8 cellular contexts compared by ENCODE assay signal in the genomic region with DNA sequence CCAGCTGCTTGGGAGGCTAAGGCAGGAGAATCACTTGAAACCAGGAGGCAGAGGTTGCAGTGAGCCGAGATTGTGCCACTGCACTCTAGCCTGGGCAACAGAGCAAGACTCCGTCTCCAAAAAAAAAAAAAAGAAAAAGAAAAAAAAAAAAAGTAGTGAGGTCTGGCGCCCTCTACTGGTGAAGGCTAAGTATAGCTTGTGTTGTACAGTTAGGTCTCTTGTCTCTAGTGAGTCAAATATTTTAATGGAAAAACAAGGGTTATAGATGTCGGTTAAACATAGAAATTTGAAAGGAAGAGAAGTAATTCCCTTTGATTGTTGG. TPM values are rescaled to one million over a fixed set of nuclear protein-coding genes. Genes with fewer than 3 reads are reported as not detected.
A peak's percentile ranks its signal among the peaks of the same experiment; 100 is the strongest.
DNase-seq lines count a peak whose midpoint lies in the region; ATAC-seq and TF ChIP-seq lines count a peak whose summit lies in the region.
"Not testable (repeated sequence)": the region's sequence is repeated elsewhere in the genome, so short reads cannot be mapped to it uniquely, and the experiment has no call there.

No MANE protein-coding gene starts in this region.

- not testable (repeated sequence) for H4K20me1 ChIP-seq in HCT116 (ENCODE audit: insufficient read depth)

- WGBS in adrenal gland, 4 donors, result 0 to 3% (median 2%) methylated on average over 4 of the region's 4 CpGs

- H3K4me3 Mint-ChIP-seq in CD4-positive, alpha-beta T cell, result peak overlapping the region; percentile 50
- not testable (repeated sequence) for H3K4me3 Mint-ChIP-seq in memory B cell

- TF ChIP-seq POLR2A in HCT116 (IDR thresholded peaks at IDR 0.05; ENCODE audit: borderline replicate concordance, extremely low read depth, insufficient read depth, insufficient read length); adrenal gland (IDR thresholded peaks at IDR 0.05): not testable (repeated sequence)

- peaks cover 79% of the 10 kb centered on the region for H3K4me1 Mint-ChIP-seq in CD4-positive, alpha-beta T cell (ENCODE audit: low read depth)
- peaks cover 33% of the 10 kb centered on the region for H3K4me1 Mint-ChIP-seq in memory B cell

- peak overlapping the region; percentile 60 for H3K4me2 ChIP-seq in HCT116 (ENCODE audit: low read length)

- H3K4me1 ChIP-seq in HCT116 (ENCODE audit: control insufficient read depth in 1 of 2, insufficient read depth in 2 of 2, low read length in 2 of 2) (peaks cover 15 to 25% of the 10 kb centered on the region in 2 experiments), adrenal gland (replicated peaks in 1 of 2) (peaks cover 7 to 45% of the 10 kb centered on the region in 2 donors)

- not testable (repeated sequence) for H3K9me3 Mint-ChIP-seq in CD4-positive, alpha-beta T cell; memory B cell

- peaks cover 89% of the 10 kb centered on the region for H3K79me2 ChIP-seq in HCT116 (ENCODE audit: insufficient read depth, low read length)

- peak; percentile 61 for TF ChIP-seq RAD21 in HCT116 (IDR thresholded peaks at IDR 0.05; ENCODE audit: low read depth)

- POLR2A ChIA-PET in CD4-positive, alpha-beta T cell (lab: Charles Lee), result interaction anchor here (0.6 to 5.6 kb wide), 7 partner anchors 15 to 237 kb away, joined by 4 to 48 read pairs (median 5); partner anchors contain the start of gene USP9X
- POLR2A ChIA-PET in HCT116 (lab: Charles Lee), result not testable (repeated sequence)

- H3K27me3 ChIP-seq in CD4-positive, alpha-beta T cell (ENCODE audit: control insufficient read depth, insufficient read depth, low read length); HCT116 (ENCODE audit: insufficient read depth, low read length); adrenal gland: not testable (repeated sequence)

- CTCF ChIA-PET in CD4-positive, alpha-beta T cell (lab: Charles Lee), result interaction anchor here (0.6 to 4.1 kb wide), 30 partner anchors 8 to 1260 kb away, joined by 3 to 29 read pairs (median 3); partner anchors contain the start of gene USP9X
- CTCF ChIA-PET in HCT116 (lab: Charles Lee), result interaction anchor here (0.6 to 1.7 kb wide), 9 partner anchors 16 to 463 kb away, joined by 3 to 12 read pairs (median 3); no protein-coding TSS in a partner anchor

- H3K27me3 Mint-ChIP-seq in CD4-positive, alpha-beta T cell; memory B cell: not testable (repeated sequence)

- RAD21 ChIA-PET in HCT116 (lab: Charles Lee; ENCODE audit: low non-redundant PET in 1 of 2, low total read pairs in 2 of 2, uncharacterized antibody in 2 of 2, unreplicated experiment in 2 of 2), result interaction anchor here in 1 of 2 experiments (0.6 to 0.7 kb wide), 2 partner anchors 30 to 66 kb away, joined by 3 read pairs; no protein-coding TSS in a partner anchor

- H3K27ac Mint-ChIP-seq in CD4-positive, alpha-beta T cell, result peak overlapping the region; percentile 69
- H3K27ac Mint-ChIP-seq in memory B cell, result not testable (repeated sequence)

- not testable (repeated sequence) for H3K9me3 ChIP-seq in CD4-positive, alpha-beta T cell (ENCODE audit: control insufficient read depth, low read length); HCT116 (ENCODE audit: control insufficient read depth in 1 of 2, insufficient read depth in 1 of 2, low read depth in 1 of 2, low read length in 2 of 2); adrenal gland (replicated peaks in 1 of 3)

- TF ChIP-seq CTCF in CD4-positive, alpha-beta T cell (IDR thresholded peaks at IDR 0.05), result peak; percentile 61
- peak; percentile 36 to 48 (median 39); a peak in 5 of 6 replicates for TF ChIP-seq CTCF in HCT116 (IDR thresholded peaks at IDR 0.05 in 2 of 3, conservative IDR thresholded peaks at IDR 0.05 in 1 of 3; ENCODE audit: borderline replicate concordance in 1 of 3, insufficient read depth in 1 of 3, low read depth in 2 of 3, low read length in 2 of 3)
- TF ChIP-seq CTCF in adrenal gland (IDR thresholded peaks at IDR 0.05), result peak; percentile 71 to 95 (median 80)
- TF ChIP-seq CTCF in fibroblast of mammary gland (conservative IDR thresholded peaks at IDR 0.05; ENCODE audit: control insufficient read depth, insufficient read depth, low read depth, low read length), result peak; percentile 72

- H3K36me3 Mint-ChIP-seq in CD4-positive, alpha-beta T cell (ENCODE audit: low read depth); memory B cell: not testable (repeated sequence)

- not testable (repeated sequence) for H3K9me2 ChIP-seq in HCT116 (ENCODE audit: insufficient read depth)

- peak overlapping the region in 1 of 2 experiments; percentile 13; a peak in 1 of 4 replicates for H3K4me3 ChIP-seq in HCT116 (replicated peaks in 1 of 2; ENCODE audit: low read depth in 1 of 2, low read length in 2 of 2)
- not testable (repeated sequence) for H3K4me3 ChIP-seq in adrenal gland; fibroblast of mammary gland (ENCODE audit: control insufficient read depth, low read depth, low read length)

- H2AFZ ChIP-seq in HCT116 (ENCODE audit: low read depth, low read length, poor library complexity, severe bottlenecking), result not testable (repeated sequence)

- peak; percentile 40 for ATAC-seq in CD4-positive, alpha-beta T cell (ENCODE audit: poor library complexity)
- ATAC-seq in HCT116, result peak; percentile 77
- ATAC-seq in memory B cell (ENCODE audit: low read depth), result peak; percentile 53

- H3K36me3 ChIP-seq in HCT116 (ENCODE audit: control insufficient read depth in 1 of 2, insufficient read depth in 2 of 2, low read length in 2 of 2); adrenal gland (replicated peaks in 1 of 2): not testable (repeated sequence)

- not testable (repeated sequence) for H3K27ac ChIP-seq in CD4-positive, alpha-beta T cell (ENCODE audit: low read depth, low read length); adrenal gland
- peak overlapping the region; percentile 49; the same call in 1 of the 2 replicates for H3K27ac ChIP-seq in HCT116 (ENCODE audit: low read depth, low read length)

- not testable (repeated sequence) for H3K9ac ChIP-seq in HCT116 (ENCODE audit: low read length)

- DNase-seq in CD4-positive, alpha-beta T cell, result peak in 3 of 10 experiments; percentile 1 to 16 (median 15)
- DNase-seq in HCT116 (ENCODE audit: low read depth, low spot score), result peak; percentile 15
- peak; percentile 69 for DNase-seq in NCI-H2227 (lab: John Stamatoyannopoulos, UW; ENCODE audit: unreplicated experiment)
- peak; percentile 5 for DNase-seq in T-helper 22 cell (ENCODE audit: low read depth)
- DNase-seq in adrenal gland, result peak in 2 of 7 donors; percentile 25 to 35
- peak; percentile 55 for DNase-seq in fibroblast of mammary gland (ENCODE audit: low read depth)
- peak; percentile 38 to 40 for DNase-seq in memory B cell (ENCODE audit: low spot score in 2 of 2)
- peak; percentile 23 for DNase-seq in stimulated activated CD4-positive, alpha-beta T cell treated with anti-CD3 and anti-CD28 coated beads, Interleukin-4, amount 100 ng/mL, for 24 hours

- BruUV-seq in HCT116 (replicated peaks; lab: Mats Ljungman, UMichigan), result not testable (repeated sequence)

- intact Hi-C loops in CD4-positive, alpha-beta T cell (cut with DNase I, micrococcal nuclease), result loop anchor here (1.0 to 10.0 kb wide), 9 partner anchors 18 to 463 kb away; no protein-coding TSS in a partner anchor
- intact Hi-C loops in HCT116 (cut with micrococcal nuclease), result loop anchor here (5.0 to 10.0 kb wide), 2 partner anchors 238 to 460 kb away; no protein-coding TSS in a partner anchor
- intact Hi-C loops in adrenal gland (cut with DNase I), result not testable (repeated sequence)

RNA-seq across cellular contexts. Expression of gene USP9X, which starts 29.8 kb away (rescaled TPM):
- 10 to 100 TPM; 70.4 to 74.8 TPM for total RNA-seq in CD4-positive, alpha-beta T cell
- 52.4 TPM for total RNA-seq in HCT116 (2021; ENCODE audit: unreplicated experiment)
- 16.3 and 19.1 TPM in 2 replicates for polyA plus RNA-seq in HCT116 (2012)
- total RNA-seq in adrenal gland, result 100 to 1,000 TPM in 2 of 8 donors, 10 to 100 TPM in 6; 79.7 to 143 (median 90.3) TPM
- 10 to 100 TPM; 12.6 to 47.0 (median 12.6) TPM for polyA plus RNA-seq in adrenal gland
